ENCODE assay signal across 17 cellular contexts in the genomic region with DNA sequence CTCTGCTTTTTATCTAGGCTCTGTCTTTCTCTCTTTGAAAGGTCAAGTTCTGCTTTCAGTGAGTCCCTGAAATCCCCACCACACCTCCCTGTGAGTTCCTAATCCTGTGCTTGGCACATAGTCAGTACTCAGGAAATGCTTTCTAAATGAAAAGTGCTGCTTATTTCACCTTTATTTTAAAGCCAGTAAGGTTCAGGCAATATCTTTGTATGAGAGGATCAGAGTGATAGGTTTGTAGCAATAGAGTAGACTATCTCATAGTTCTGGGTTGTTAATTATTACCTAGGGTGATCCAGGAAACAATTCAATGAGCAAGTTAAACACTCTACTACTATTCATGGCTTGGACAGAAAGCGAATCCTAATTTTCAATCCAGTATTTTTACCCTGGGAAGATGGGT. TPM values are rescaled to one million over a fixed set of nuclear protein-coding genes. Genes with fewer than 3 reads are reported as not detected.
A peak's percentile ranks its signal among the peaks of the same experiment; 100 is the strongest.
DNase-seq lines count a peak whose midpoint lies in the region; ATAC-seq, FAIRE-seq and TF ChIP-seq lines count a peak whose summit lies in the region.
"Had no signal": no experiment of that assay in that cellular context is flagged by ENCODE, and none has a peak within 500 bp of the region (broad histone marks: within the 10 kb centered on the region; RNA-seq: fewer than 3 reads in every experiment).

No MANE protein-coding gene starts in this region.

- no peaks in the 10 kb centered on the region for H3K36me3 Mint-ChIP-seq in stimulated activated naive B cell treated with anti-CD40 and anti-IgM and Interleukin-4, amounts not matched to agents 10 μg/mL and 1 μg/mL and 100 μg/mL, for 72 hours
- H3K36me3 Mint-ChIP-seq in naive thymus-derived CD8-positive, alpha-beta T cell = no peaks in the 10 kb centered on the region
- H3K36me3 Mint-ChIP-seq: T-cell had no signal

- H3K9me3 ChIP-seq in kidney (ENCODE audit: control insufficient read depth in 1 of 2, low read length in 2 of 2) = no peaks in the 10 kb centered on the region

- DNase-seq in RCC 7860 (ENCODE audit: low spot score) (peak; percentile 75), kidney (no peak), NCI-H345 treated with DMSO at 0.1 percent for 48 hours (lab: John Stamatoyannopoulos, UW; ENCODE audit: unreplicated experiment) (no peak)
- DNase-seq in stimulated activated naive B cell treated with anti-CD40 and anti-IgM and Interleukin-4, amounts not matched to agents 10 μg/mL and 1 μg/mL and 100 μg/mL, for 72 hours = no peak
- DNase-seq in naive thymus-derived CD8-positive, alpha-beta T cell = no peak
- DNase-seq: activated CD4-positive, alpha-beta memory T cell treated with anti-CD3 and anti-CD28 coated beads, Interleukin-2, amount 10 ng/mL, durations not matched to agents 7 days and 5 days; activated T-cell treated with anti-CD3 and anti-CD28 coated beads, Interleukin-2, amount 50 U/mL, for 4 hours; effector CD8-positive, alpha-beta T cell; Kasumi-1; left cardiac atrium; NCI-H2107; NCI-H524 treated with DMSO at 0.1 percent for 48 hours; posterior cingulate gyrus; T-cell had no signal

- peak overlapping the region; percentile 45 to 54 for H3K27ac ChIP-seq in kidney (ENCODE audit: low read depth in 2 of 2, low read length in 2 of 2)
- H3K27ac ChIP-seq: cardiac muscle cell had no signal

- no peak overlapping the region for H3K4me3 Mint-ChIP-seq in stimulated activated naive B cell treated with anti-CD40 and anti-IgM and Interleukin-4, amounts not matched to agents 10 μg/mL and 1 μg/mL and 100 μg/mL, for 72 hours
- H3K4me3 Mint-ChIP-seq in naive thymus-derived CD8-positive, alpha-beta T cell = no peak overlapping the region
- H3K4me3 Mint-ChIP-seq: activated CD4-positive, alpha-beta memory T cell treated with anti-CD3 and anti-CD28 coated beads, Interleukin-2, amount 10 ng/mL, durations not matched to agents 7 days and 5 days; activated T-cell treated with anti-CD3 and anti-CD28 coated beads, Interleukin-2, amount 50 U/mL, for 4 hours; T-cell had no signal

- FAIRE-seq in RCC 7860 (lab: Jason Lieb, UNC) (peak; percentile 90), kidney (lab: Jason Lieb, UNC) (no peak)

- H3K27me3 Mint-ChIP-seq in stimulated activated naive B cell treated with anti-CD40 and anti-IgM and Interleukin-4, amounts not matched to agents 10 μg/mL and 1 μg/mL and 100 μg/mL, for 72 hours = peaks cover 14 to 25% of the 10 kb centered on the region in 2 donors
- H3K27me3 Mint-ChIP-seq in naive thymus-derived CD8-positive, alpha-beta T cell = peaks cover 20 to 31% (median 24%) of the 10 kb centered on the region in 5 donors

- H3K36me3 ChIP-seq in kidney (ENCODE audit: control insufficient read depth in 1 of 2, insufficient read depth in 2 of 2, low read length in 2 of 2) = no peaks in the 10 kb centered on the region
- H3K36me3 ChIP-seq: cardiac muscle cell had no signal

- no peaks in the 10 kb centered on the region for H3K9me3 Mint-ChIP-seq in stimulated activated naive B cell treated with anti-CD40 and anti-IgM and Interleukin-4, amounts not matched to agents 10 μg/mL and 1 μg/mL and 100 μg/mL, for 72 hours
- peaks cover 0 to 2% (median 0%) of the 10 kb centered on the region in 9 donors for H3K9me3 Mint-ChIP-seq in naive thymus-derived CD8-positive, alpha-beta T cell
- H3K9me3 Mint-ChIP-seq: activated CD4-positive, alpha-beta memory T cell treated with anti-CD3 and anti-CD28 coated beads, Interleukin-2, amount 10 ng/mL, durations not matched to agents 7 days and 5 days; activated T-cell treated with anti-CD3 and anti-CD28 coated beads, Interleukin-2, amount 50 U/mL, for 4 hours; T-cell had no signal

- H3K4me3 ChIP-seq in kidney (ENCODE audit: low read length in 2 of 2) = peak overlapping the region; percentile 7 to 29
- H3K4me3 ChIP-seq: cardiac muscle cell had no signal

- H3K27ac Mint-ChIP-seq in stimulated activated naive B cell treated with anti-CD40 and anti-IgM and Interleukin-4, amounts not matched to agents 10 μg/mL and 1 μg/mL and 100 μg/mL, for 72 hours = no peak overlapping the region
- H3K27ac Mint-ChIP-seq in naive thymus-derived CD8-positive, alpha-beta T cell = no peak overlapping the region
- H3K27ac Mint-ChIP-seq: activated CD4-positive, alpha-beta memory T cell treated with anti-CD3 and anti-CD28 coated beads, Interleukin-2, amount 10 ng/mL, durations not matched to agents 7 days and 5 days; T-cell had no signal

- TF ChIP-seq CTCF in kidney (IDR thresholded peaks at IDR 0.05; ENCODE audit: borderline replicate concordance, extremely low read depth, insufficient read depth) = no peak

- peaks cover 3 to 8% of the 10 kb centered on the region in 2 donors for H3K4me1 Mint-ChIP-seq in stimulated activated naive B cell treated with anti-CD40 and anti-IgM and Interleukin-4, amounts not matched to agents 10 μg/mL and 1 μg/mL and 100 μg/mL, for 72 hours
- H3K4me1 Mint-ChIP-seq in naive thymus-derived CD8-positive, alpha-beta T cell = peaks cover 0 to 2% (median 0%) of the 10 kb centered on the region in 4 donors
- H3K4me1 Mint-ChIP-seq: activated CD4-positive, alpha-beta memory T cell treated with anti-CD3 and anti-CD28 coated beads, Interleukin-2, amount 10 ng/mL, durations not matched to agents 7 days and 5 days; T-cell had no signal

- H3K4me1 ChIP-seq in kidney (ENCODE audit: control insufficient read depth in 1 of 2, insufficient read depth in 1 of 2, low read depth in 1 of 2, low read length in 2 of 2) = peaks cover 11 to 20% of the 10 kb centered on the region in 2 donors

- H3K9ac ChIP-seq in kidney (ENCODE audit: low read length in 2 of 2) = no peak overlapping the region

- ATAC-seq in GM21786 (IDR thresholded peaks at IDR 0.05; ENCODE audit: unreplicated experiment) (peak; percentile 63), HG03280 (IDR thresholded peaks at IDR 0.05; ENCODE audit: unreplicated experiment) (no peak)
- peak; percentile 38 to 57 for ATAC-seq in stimulated activated naive B cell treated with anti-CD40 and anti-IgM and Interleukin-4, amounts not matched to agents 10 μg/mL and 1 μg/mL and 100 μg/mL, for 72 hours (replicated peaks)
- ATAC-seq in naive thymus-derived CD8-positive, alpha-beta T cell = no peak
- ATAC-seq: activated T-cell treated with anti-CD3 and anti-CD28 coated beads, Interleukin-2, amount 50 U/mL, for 4 hours; T-cell had no signal

- intact Hi-C loops in kidney (cut with DNase I) = no loop called here

- POLR2A ChIA-PET in naive thymus-derived CD8-positive, alpha-beta T cell (lab: Charles Lee) = no interaction called here

RNA-seq across cellular contexts. Expression of gene LAMB1, which starts 7.4 kb away (rescaled TPM):
- total RNA-seq in kidney = 312 TPM
- 140 TPM for polyA plus RNA-seq in kidney (ENCODE audit: insufficient read depth, low read depth, low replicate concordance)
- total RNA-seq in naive thymus-derived CD8-positive, alpha-beta T cell = 1 to 10 TPM in 1 of 2 experiments, under 1 TPM in 1; 0.13 to 1.5 TPM
- under 1 TPM in 2 of 3 donors, not detected in 1; 0.37 to 0.77 TPM for polyA plus RNA-seq in naive thymus-derived CD8-positive, alpha-beta T cell
- total RNA-seq: activated CD4-positive, alpha-beta memory T cell treated with anti-CD3 and anti-CD28 coated beads, Interleukin-2, amount 10 ng/mL, durations not matched to agents 7 days and 5 days had no signal

Comparison
In these comparisons a context has a peak if more than half of its experiments do, and no peak if none do; other contexts are left out.
1. ATAC-seq: peak in GM21786 (single experiment) and stimulated activated naive B cell treated with anti-CD40 and anti-IgM and Interleukin-4, amounts not matched to agents 10 μg/mL and 1 μg/mL and 100 μg/mL, for 72 hours (2 of 2); none in naive thymus-derived CD8-positive, alpha-beta T cell (0 of 2) and HG03280 (single experiment).
2. RNA of gene LAMB1, which starts 7.4 kb away (total RNA-seq): 312 TPM in kidney (single experiment); 0.13 to 1.5 TPM in naive thymus-derived CD8-positive, alpha-beta T cell; every median in the first group is over 100 times any median in the second.